ENCODE assay signal across 24 cellular contexts in genomic region chr21:41745026-41745820, GRCh38. TPM values are rescaled to one million over a fixed set of nuclear protein-coding genes. Genes with fewer than 3 reads are reported as not detected.
"Had no signal": no experiment of that assay in that cellular context is flagged by ENCODE, and none has a peak within 500 bp of the region (broad histone marks: within the 10 kb centered on the region; RNA-seq: fewer than 3 reads in every experiment).

No MANE protein-coding gene starts in this region.

- H3K4me3 Mint-ChIP-seq: activated CD4-positive, alpha-beta memory T cell treated with anti-CD3 and anti-CD28 coated beads for 36 hours; activated CD4-positive, alpha-beta T cell treated with anti-CD3 and anti-CD28 coated beads, Interleukin-2, amount 10 ng/mL, durations not matched to agents 7 days and 5 days; activated naive CD8-positive, alpha-beta T cell treated with anti-CD3 and anti-CD28 coated beads, Interleukin-2, amount 50 U/mL, for 24 hours; activated T-cell treated with anti-CD3 and anti-CD28 coated beads, Interleukin-2, amount 50 U/mL, for 4 hours; T-helper 17 cell had no signal

- H3K9me3 Mint-ChIP-seq: activated CD4-positive, alpha-beta memory T cell treated with anti-CD3 and anti-CD28 coated beads for 36 hours; activated CD4-positive, alpha-beta T cell treated with anti-CD3 and anti-CD28 coated beads, Interleukin-2, amount 10 ng/mL, durations not matched to agents 7 days and 5 days; activated naive CD4-positive, alpha-beta T cell treated with anti-CD3 and anti-CD28 coated beads, Interleukin-2, amount 50 U/mL, for 72 hours; activated naive CD8-positive, alpha-beta T cell treated with anti-CD3 and anti-CD28 coated beads, Interleukin-2, amount 50 U/mL, for 24 hours; activated T-cell treated with anti-CD3 and anti-CD28 coated beads, Interleukin-2, amount 50 U/mL, for 4 hours had no signal

- DNase-seq: activated CD4-positive, alpha-beta memory T cell treated with anti-CD3 and anti-CD28 coated beads for 36 hours; activated CD4-positive, alpha-beta T cell treated with anti-CD3 and anti-CD28 coated beads, Interleukin-2, amount 10 ng/mL, durations not matched to agents 7 days and 5 days; activated CD4-positive, CD25-positive, alpha-beta regulatory T cell; activated CD8-positive, alpha-beta memory T cell treated with anti-CD3 and anti-CD28 coated beads for 24 hours; activated effector memory CD4-positive, alpha-beta T cell treated with anti-CD3 and anti-CD28 coated beads, Interleukin-2, amount 50 U/mL, for 16 hours; activated naive CD4-positive, alpha-beta T cell treated with Interleukin-2 at 50 U/mL for 16 hours; activated naive CD8-positive, alpha-beta T cell treated with anti-CD3 and anti-CD28 coated beads, Interleukin-2, amount 50 U/mL, for 24 hours; activated T-cell treated with anti-CD3 and anti-CD28 coated beads, Interleukin-2, amount 50 U/mL, for 4 hours; amniotic stem cell; brain microvascular endothelial cell; MM.1S; NCI-H146; NCI-H187 treated with DMSO at 0.1 percent for 48 hours; NCI-H2081 treated with DMSO at 0.1 percent for 48 hours; NCI-H446 treated with DMSO at 0.1 percent for 48 hours; NCI-H526 treated with DMSO at 0.1 percent for 48 hours; NCI-H82; OCI-M1; SIG-M5; T-helper 17 cell; T-helper 9 cell had no signal

- H3K27me3 ChIP-seq: brain microvascular endothelial cell, Peyer's patch had no signal

- H3K36me3 Mint-ChIP-seq: activated CD4-positive, alpha-beta memory T cell treated with anti-CD3 and anti-CD28 coated beads for 36 hours; activated naive CD4-positive, alpha-beta T cell treated with anti-CD3 and anti-CD28 coated beads, Interleukin-2, amount 50 U/mL, for 72 hours had no signal

- H3K27me3 Mint-ChIP-seq: activated CD4-positive, alpha-beta T cell treated with anti-CD3 and anti-CD28 coated beads, Interleukin-2, amount 10 ng/mL, durations not matched to agents 7 days and 5 days had no signal

- H3K27ac ChIP-seq: brain microvascular endothelial cell had no signal

- H3K4me3 ChIP-seq: K562, Peyer's patch had no signal

- H3K36me3 ChIP-seq: brain microvascular endothelial cell had no signal

- H3K4me1 Mint-ChIP-seq: activated CD4-positive, alpha-beta T cell treated with anti-CD3 and anti-CD28 coated beads, Interleukin-2, amount 10 ng/mL, durations not matched to agents 7 days and 5 days; activated naive CD8-positive, alpha-beta T cell treated with anti-CD3 and anti-CD28 coated beads, Interleukin-2, amount 50 U/mL, for 24 hours had no signal

- H3K9me3 ChIP-seq: Peyer's patch had no signal

- ATAC-seq: activated naive CD4-positive, alpha-beta T cell treated with anti-CD3 and anti-CD28 coated beads, Interleukin-2, amount 50 U/mL, for 72 hours; activated naive CD8-positive, alpha-beta T cell treated with anti-CD3 and anti-CD28 coated beads, Interleukin-2, amount 50 U/mL, for 24 hours; activated T-cell treated with anti-CD3 and anti-CD28 coated beads, Interleukin-2, amount 50 U/mL, for 4 hours; T-helper 17 cell had no signal

- H3K27ac Mint-ChIP-seq: activated CD4-positive, alpha-beta memory T cell treated with anti-CD3 and anti-CD28 coated beads for 36 hours; activated CD4-positive, alpha-beta T cell treated with anti-CD3 and anti-CD28 coated beads, Interleukin-2, amount 10 ng/mL, durations not matched to agents 7 days and 5 days; activated naive CD4-positive, alpha-beta T cell treated with anti-CD3 and anti-CD28 coated beads, Interleukin-2, amount 50 U/mL, for 72 hours; activated naive CD8-positive, alpha-beta T cell treated with anti-CD3 and anti-CD28 coated beads, Interleukin-2, amount 50 U/mL, for 24 hours; T-helper 17 cell had no signal

RNA-seq across cellular contexts. Expression of gene RIPK4, which starts 21.6 kb away (rescaled TPM):
- total RNA-seq: K562 had no signal
- polyA plus RNA-seq: K562 had no signal
